ENCODE assay signal across 14 cellular contexts in genomic region chr13:89136678-89137077, GRCh38.
DNase-seq lines count a peak whose midpoint lies in the region; ATAC-seq and TF ChIP-seq lines count a peak whose summit lies in the region.
"Had no signal": no experiment of that assay in that cellular context is flagged by ENCODE, and none has a peak within 500 bp of the region (broad histone marks: within the 10 kb centered on the region; RNA-seq: fewer than 3 reads in every experiment).

No MANE protein-coding gene starts in this region.

- no peaks in the 10 kb centered on the region for H3K4me1 Mint-ChIP-seq in activated CD4-positive, alpha-beta memory T cell treated with anti-CD3 and anti-CD28 coated beads, Interleukin-2, amount 10 ng/mL, durations not matched to agents 7 days and 5 days
- H3K4me1 Mint-ChIP-seq: CD14-positive monocyte; CD8-positive, alpha-beta memory T cell had no signal

- H3K27ac Mint-ChIP-seq in activated CD4-positive, alpha-beta memory T cell treated with anti-CD3 and anti-CD28 coated beads, Interleukin-2, amount 10 ng/mL, durations not matched to agents 7 days and 5 days, result no peak overlapping the region
- H3K27ac Mint-ChIP-seq: CD14-positive monocyte; CD8-positive, alpha-beta memory T cell had no signal

- no peaks in the 10 kb centered on the region for H3K27me3 Mint-ChIP-seq in activated CD4-positive, alpha-beta memory T cell treated with anti-CD3 and anti-CD28 coated beads, Interleukin-2, amount 10 ng/mL, durations not matched to agents 7 days and 5 days
- H3K27me3 Mint-ChIP-seq: CD8-positive, alpha-beta memory T cell had no signal

- ATAC-seq in HG02610 (IDR thresholded peaks at IDR 0.05; ENCODE audit: unreplicated experiment) (peak; percentile 45), HG02885 (IDR thresholded peaks at IDR 0.05; ENCODE audit: poor library complexity, unreplicated experiment) (no peak), GM21717 (IDR thresholded peaks at IDR 0.05; ENCODE audit: unreplicated experiment) (no peak)
- ATAC-seq: A549 had no signal

- H3K9me3 Mint-ChIP-seq in activated CD4-positive, alpha-beta memory T cell treated with anti-CD3 and anti-CD28 coated beads, Interleukin-2, amount 10 ng/mL, durations not matched to agents 7 days and 5 days, result peaks cover 3% of the 10 kb centered on the region

- POLR2A ChIA-PET in activated CD4-positive, alpha-beta memory T cell treated with anti-CD3 and anti-CD28 coated beads, Interleukin-2, amount 10 ng/mL, durations not matched to agents 7 days and 5 days (lab: Charles Lee), result no interaction called here

- H3K4me3 Mint-ChIP-seq in activated CD4-positive, alpha-beta memory T cell treated with anti-CD3 and anti-CD28 coated beads, Interleukin-2, amount 10 ng/mL, durations not matched to agents 7 days and 5 days, result no peak overlapping the region
- H3K4me3 Mint-ChIP-seq: CD14-positive monocyte; CD8-positive, alpha-beta memory T cell had no signal

- H3K36me3 Mint-ChIP-seq in activated CD4-positive, alpha-beta memory T cell treated with anti-CD3 and anti-CD28 coated beads, Interleukin-2, amount 10 ng/mL, durations not matched to agents 7 days and 5 days (ENCODE audit: low read depth), result no peaks in the 10 kb centered on the region
- H3K36me3 Mint-ChIP-seq: CD14-positive monocyte had no signal

- CTCF ChIA-PET in activated CD4-positive, alpha-beta memory T cell treated with anti-CD3 and anti-CD28 coated beads, Interleukin-2, amount 10 ng/mL, durations not matched to agents 7 days and 5 days (lab: Charles Lee), result no interaction called here

- no peak overlapping the region for H3K4me3 ChIP-seq in choroid plexus epithelial cell (ENCODE audit: low read depth, low read length)
- H3K4me3 ChIP-seq: A549 had no signal

- no peak for TF ChIP-seq CTCF in choroid plexus epithelial cell (conservative IDR thresholded peaks at IDR 0.05; ENCODE audit: low read depth, low read length)

- DNase-seq in amniotic epithelial cell (ENCODE audit: low read depth) (peak; percentile 10), choroid plexus epithelial cell (ENCODE audit: low read depth) (peak; percentile 18), RPMI8226 (no peak)
- no peak for DNase-seq in activated CD4-positive, alpha-beta memory T cell treated with anti-CD3 and anti-CD28 coated beads, Interleukin-2, amount 10 ng/mL, durations not matched to agents 7 days and 5 days
- DNase-seq: Caco-2; CD8-positive, alpha-beta memory T cell; DND-41; GF-D8; H7 had no signal

Comparison
In these comparisons a context has a peak if more than half of its experiments do, and no peak if none do; other contexts are left out.
1. DNase-seq: peak in amniotic epithelial cell (single experiment) and choroid plexus epithelial cell (single experiment); none in activated CD4-positive, alpha-beta memory T cell treated with anti-CD3 and anti-CD28 coated beads, Interleukin-2, amount 10 ng/mL, durations not matched to agents 7 days and 5 days (single experiment) and RPMI8226 (single experiment).